Comparison of ENCODE assay signal across 13 cellular contexts in genomic region chr11:698493-699115, GRCh38. TPM values are rescaled to one million over a fixed set of nuclear protein-coding genes. Genes with fewer than 3 reads are reported as not detected.
A peak's percentile ranks its signal among the peaks of the same experiment; 100 is the strongest.
DNase-seq lines count a peak whose midpoint lies in the region; ATAC-seq, FAIRE-seq and TF ChIP-seq lines count a peak whose summit lies in the region.
"Had no signal": no experiment of that assay in that cellular context is flagged by ENCODE, and none has a peak within 500 bp of the region (broad histone marks: within the 10 kb centered on the region; RNA-seq: fewer than 3 reads in every experiment).

No MANE protein-coding gene starts in this region.

- no peak for TF ChIP-seq CTCF in Caco-2 (IDR thresholded peaks at IDR 0.05; ENCODE audit: insufficient read depth in 1 of 2, low read depth in 1 of 2, low read length in 1 of 2, severe bottlenecking in 1 of 2, unreplicated experiment in 1 of 2)
- no peak for TF ChIP-seq CTCF in PC-3 (conservative IDR thresholded peaks at IDR 0.05; ENCODE audit: low read depth, low read length)
- no peak for TF ChIP-seq CTCF in H1 (IDR thresholded peaks at IDR 0.05; ENCODE audit: control extremely low read depth in 1 of 3, insufficient read depth in 1 of 3, low read depth in 1 of 3, low read length in 3 of 3)

- no peak overlapping the region for H4K91ac ChIP-seq in H1 (replicated peaks; ENCODE audit: insufficient read length, low read length)

- H3K4ac ChIP-seq in H1 (replicated peaks; ENCODE audit: insufficient read length, low read depth, low read length), result no peak overlapping the region

- no peak overlapping the region for H3K27ac Mint-ChIP-seq in Caco-2 (ENCODE audit: unreplicated experiment)

- H3K79me2 ChIP-seq in PC-3 (ENCODE audit: low read length) (peaks cover 43% of the 10 kb centered on the region), H1 (ENCODE audit: control insufficient read depth in 1 of 2, insufficient read depth in 2 of 2, low read length in 2 of 2) (peaks cover 5 to 6% of the 10 kb centered on the region in 2 experiments; a peak in 2 of 4 replicates)

- H3K56ac ChIP-seq in H1 (replicated peaks; ENCODE audit: insufficient read length, low read depth, low read length), result no peak overlapping the region

- no peak overlapping the region for H3K14ac ChIP-seq in H1 (ENCODE audit: insufficient read length)

- BruUV-seq in Caco-2 (replicated peaks; lab: Mats Ljungman, UMichigan), result no TSS peak
- BruUV-seq in PC-3 (replicated peaks; lab: Mats Ljungman, UMichigan), result no TSS peak

- H3K9me3 Mint-ChIP-seq in Caco-2 (ENCODE audit: unreplicated experiment), result no peaks in the 10 kb centered on the region

- DNase-seq in Caco-2 (no peak), PC-3 (no peak), H1 (ENCODE audit: low read depth in 1 of 2, low spot score in 2 of 2) (no peak), NCI-H748 (lab: John Stamatoyannopoulos, UW; ENCODE audit: unreplicated experiment) (no peak), T-helper 1 cell (no peak)
- DNase-seq: BE2C, erythroblast, NCI-H1694, NCI-H748 treated with DMSO at 0.1 percent for 48 hours had no signal

- ATAC-seq in PC-3 (no peak), GM18502 (IDR thresholded peaks at IDR 0.05; ENCODE audit: poor library complexity, unreplicated experiment) (no peak), HG03432 (IDR thresholded peaks at IDR 0.05; ENCODE audit: unreplicated experiment) (no peak)

- H3K27ac ChIP-seq in PC-3 (ENCODE audit: low read length) (no peak overlapping the region), H1 (ENCODE audit: low read depth, low read length) (no peak overlapping the region)
- H3K27ac ChIP-seq: KMS-11 had no signal

- WGBS in H1 (ENCODE audit: extremely low coverage in 1 of 2, insufficient coverage in 1 of 2, insufficient read length in 1 of 2, insufficient replicate concordance in 2 of 2, low coverage in 1 of 2, low lambda C conversion rate in 2 of 2, missing lambda C conversion rate in 1 of 2), 2 experiments, result 78% methylated on average over 17 of the region's 17 CpGs; no CpG with 5 or more reads in 1 of the 2 experiments

- H4K5ac ChIP-seq in H1 (ENCODE audit: insufficient read length, low read depth, low read length), result no peak overlapping the region

- H3K27me3 ChIP-seq in Caco-2 (replicated peaks; ENCODE audit: control insufficient read depth, insufficient read depth, low read length) (no peaks in the 10 kb centered on the region), PC-3 (ENCODE audit: low read length) (no peaks in the 10 kb centered on the region), H1 (replicated peaks in 1 of 4; ENCODE audit: control insufficient read depth in 3 of 4, extremely low read depth in 1 of 4, insufficient read depth in 3 of 4, low read length in 3 of 4) (no peaks in the 10 kb centered on the region), skeletal muscle satellite cell (ENCODE audit: control insufficient read depth, insufficient read depth, low read length) (no peaks in the 10 kb centered on the region)
- H3K27me3 ChIP-seq: BE2C had no signal

- no peak overlapping the region for H3K23ac ChIP-seq in H1 (ENCODE audit: insufficient read length)

- H2BK120ac ChIP-seq in H1 (replicated peaks; ENCODE audit: low read depth, low read length), result no peak overlapping the region

- H2AK5ac ChIP-seq in H1 (ENCODE audit: low read depth, low read length), result no peak overlapping the region

- peaks cover 5% of the 10 kb centered on the region; the same call in 1 of the 2 replicates for H3K23me2 ChIP-seq in H1 (ENCODE audit: low read depth, low read length)

- H3K4me1 Mint-ChIP-seq in Caco-2 (ENCODE audit: low read depth, unreplicated experiment), result peaks cover 4% of the 10 kb centered on the region

- H3K27me3 Mint-ChIP-seq in Caco-2 (ENCODE audit: insufficient read depth, unreplicated experiment), result no peaks in the 10 kb centered on the region

- H2BK15ac ChIP-seq in H1 (ENCODE audit: low read length), result no peak overlapping the region; the same call in 1 of the 2 replicates

- H2BK12ac ChIP-seq in H1 (ENCODE audit: low read depth, low read length), result 0 out of 2 replicates have a peak overlapping the region, but pooled peaks have one; percentile 17

- H3K79me1 ChIP-seq in H1 (ENCODE audit: low read depth, low read length), result 0 out of 2 replicates have a peak, but pooled peaks cover 2% of the 10 kb centered on the region

- H3K18ac ChIP-seq in H1 (ENCODE audit: extremely low read depth, low read length), result no peak overlapping the region

- H3K4me2 ChIP-seq in PC-3 (ENCODE audit: low read length), result 0 out of 2 replicates have a peak overlapping the region, but pooled peaks have one; percentile 83
- H3K4me2 ChIP-seq in H1 (ENCODE audit: insufficient read depth in 1 of 2, low read depth in 2 of 2, low read length in 2 of 2), result peak overlapping the region in 1 of 2 experiments; percentile 30; a peak in 1 of 4 replicates
- H3K4me2 ChIP-seq in skeletal muscle satellite cell (ENCODE audit: low read length), result peak overlapping the region; percentile 33
- H3K4me2 ChIP-seq: KMS-11 had no signal

- POLR2A ChIA-PET in Caco-2 (lab: Charles Lee), result interaction anchor here (1.4 kb wide), 1 partner anchor 14 kb away, joined by 3 read pairs; no protein-coding TSS in a partner anchor
- POLR2A ChIA-PET in PC-3 (lab: Charles Lee; ENCODE audit: unreplicated experiment), result no interaction called here
- POLR2A ChIA-PET in H1 (lab: Charles Lee; ENCODE audit: partially characterized antibody), result interaction anchor here (0.6 to 1.9 kb wide), 6 partner anchors 12 to 67 kb away, joined by 3 to 6 read pairs (median 3); partner anchors contain the start of gene TALDO1

- no peak for TF ChIP-seq EP300 in H1 (IDR thresholded peaks at IDR 0.05; ENCODE audit: borderline replicate concordance in 1 of 2, low read depth in 2 of 2, low read length in 2 of 2)

- H3K4me3 ChIP-seq in Caco-2 (ENCODE audit: low read depth, low read length), result no peak overlapping the region
- no peak overlapping the region for H3K4me3 ChIP-seq in PC-3 (ENCODE audit: low read length)
- no peak overlapping the region for H3K4me3 ChIP-seq in H1 (ENCODE audit: extremely low read depth in 1 of 4, insufficient read depth in 2 of 4, low read depth in 3 of 4, low read length in 4 of 4)
- H3K4me3 ChIP-seq in skeletal muscle satellite cell (ENCODE audit: low read length), result no peak overlapping the region

- no peak overlapping the region for H4K8ac ChIP-seq in H1 (ENCODE audit: extremely low read depth, insufficient read depth, low read length)

- no peaks in the 10 kb centered on the region for H3F3A ChIP-seq in PC-3 (ENCODE audit: low read length, unreplicated experiment)

- no peaks in the 10 kb centered on the region for H4K20me1 ChIP-seq in PC-3 (ENCODE audit: low read length)
- H4K20me1 ChIP-seq in H1 (replicated peaks in 1 of 2; ENCODE audit: control insufficient read depth in 1 of 2, insufficient read depth in 2 of 2, low read length in 2 of 2), result peaks cover 3 to 5% of the 10 kb centered on the region in 2 experiments

- no peak overlapping the region; the same call in 1 of the 2 replicates for H2BK5ac ChIP-seq in H1 (ENCODE audit: low read depth, low read length)

- no peak for TF ChIP-seq POLR2A in H1 (IDR thresholded peaks at IDR 0.05; ENCODE audit: control extremely low read depth in 1 of 2, low read depth in 2 of 2, low read length in 2 of 2)

- no peak for TF ChIP-seq RAD21 in H1 (IDR thresholded peaks at IDR 0.05 in 1 of 2, conservative IDR thresholded peaks at IDR 0.05 in 1 of 2; ENCODE audit: low read depth in 2 of 2, low read length in 2 of 2)

- H3K4me1 ChIP-seq in Caco-2, result peaks cover 5% of the 10 kb centered on the region
- H3K4me1 ChIP-seq in PC-3 (ENCODE audit: insufficient read depth, low read length), result peaks cover 37% of the 10 kb centered on the region
- H3K4me1 ChIP-seq in H1 (replicated peaks in 1 of 4; ENCODE audit: control insufficient read depth in 3 of 4, insufficient read depth in 4 of 4, low read length in 3 of 4), result peaks cover 0 to 19% (median 9%) of the 10 kb centered on the region in 4 experiments; a peak in 6 of 7 replicates
- peaks cover 50% of the 10 kb centered on the region for H3K4me1 ChIP-seq in skeletal muscle satellite cell (ENCODE audit: control insufficient read depth, insufficient read depth, low read length)
- H3K4me1 ChIP-seq: BE2C had no signal

- no peak for FAIRE-seq in H1 (lab: Jason Lieb, UNC)

- H2AFZ ChIP-seq in PC-3 (ENCODE audit: low read length) (no peak overlapping the region), H1 (ENCODE audit: low read length) (no peak overlapping the region)

- H3K36me3 ChIP-seq in Caco-2 (ENCODE audit: control insufficient read depth, insufficient read depth, low read length), result peaks cover 7% of the 10 kb centered on the region
- no peaks in the 10 kb centered on the region; the same call in 1 of the 2 replicates for H3K36me3 ChIP-seq in PC-3 (ENCODE audit: low read depth, low read length)
- H3K36me3 ChIP-seq in H1 (ENCODE audit: control insufficient read depth in 2 of 4, insufficient read depth in 4 of 4, low read length in 3 of 4), result no peaks in the 10 kb centered on the region
- peaks cover 17% of the 10 kb centered on the region for H3K36me3 ChIP-seq in skeletal muscle satellite cell (ENCODE audit: insufficient read depth, low read length)
- H3K36me3 ChIP-seq: BE2C had no signal

- H3K4me3 Mint-ChIP-seq in Caco-2 (ENCODE audit: unreplicated experiment), result peak overlapping the region; percentile 15

- H3K9ac ChIP-seq in PC-3 (ENCODE audit: low read length) (no peak overlapping the region), H1 (replicated peaks in 1 of 4; ENCODE audit: extremely low read depth in 1 of 4, low read depth in 3 of 4, low read length in 3 of 4) (no peak overlapping the region), skeletal muscle satellite cell (ENCODE audit: low read depth, low read length) (no peak overlapping the region)
- H3K9ac ChIP-seq: KMS-11 had no signal

- peaks cover 93% of the 10 kb centered on the region for H3K36me3 Mint-ChIP-seq in Caco-2 (ENCODE audit: insufficient read depth, unreplicated experiment)

- intact Hi-C loops in Caco-2 (cut with micrococcal nuclease; ENCODE audit: unreplicated experiment), result loop anchor here (10.0 kb wide), 1 partner anchor 134 kb away; the partner anchor contains the start of genes LMNTD2 and RASSF7
- intact Hi-C loops in PC-3 (cut with micrococcal nuclease), result no loop called here

- H3K9me3 ChIP-seq in Caco-2 (no peaks in the 10 kb centered on the region), PC-3 (ENCODE audit: low read length) (no peaks in the 10 kb centered on the region), H1 (ENCODE audit: insufficient read depth in 2 of 2, low read depth in 1 of 2, low read length in 1 of 2) (peaks cover 0 to 2% of the 10 kb centered on the region in 2 experiments; a peak in 1 of 4 replicates), skeletal muscle satellite cell (replicated peaks; ENCODE audit: low read length) (no peaks in the 10 kb centered on the region)
- H3K9me3 ChIP-seq: BE2C had no signal

- CTCF ChIA-PET in Caco-2 (lab: Charles Lee) (no interaction called here), PC-3 (lab: Charles Lee) (no interaction called here), H1 (lab: Charles Lee; ENCODE audit: partially characterized antibody) (interaction anchor here (0.8 to 4.9 kb wide), 8 partner anchors 7 to 64 kb away, joined by 3 to 37 read pairs (median 3); partner anchors contain the start of gene EPS8L2)

- H2BK20ac ChIP-seq in H1 (ENCODE audit: low read length), result no peak overlapping the region

- no peaks in the 10 kb centered on the region for H3K9me2 ChIP-seq in PC-3 (replicated peaks; ENCODE audit: low read length)

RNA-seq across cellular contexts. Expression of gene TMEM80, which starts 3.0 kb away (rescaled TPM):
- total RNA-seq in Caco-2 (2022) (70.3 and 74.7 TPM in 2 replicates), PC-3 (2014; rRNA removed) (10.8 and 16.2 TPM in 2 replicates)
- 7.3 and 8.0 TPM in 2 replicates for total RNA-seq in H1 (2021; fragmentation: NEBNext Ultra II Directional; extraction: Animal tissue kit (Norgen Biotek cat#: 25700))
- polyA plus RNA-seq in H1 (2011; rRNA removed), result 16.3 and 21.4 TPM in 2 replicates
- 24.0 TPM for polyA plus RNA-seq in H1 (2011; cell fraction: cytosol; rRNA removed)
- polyA plus RNA-seq in H1 (2011; cell fraction: nucleus; rRNA removed), result 32.5 TPM
- polyA plus RNA-seq in H1 (2012, experiment 1 of 2), result 12.5 to 17.4 TPM (median 13.9 TPM) in 4 replicates
- polyA plus RNA-seq in H1 (2012, experiment 2 of 2), result 12.3 TPM
- 12.2 TPM for polyA plus RNA-seq in H1 (2013, experiment 1 of 2)
- 11.8 TPM for polyA plus RNA-seq in H1 (2013, experiment 2 of 2)
- 5.8 and 7.8 TPM in 2 replicates for polyA minus RNA-seq in H1 (2011; rRNA and poly(A)+ RNA removed)
- polyA minus RNA-seq in H1 (2011; cell fraction: cytosol; rRNA and poly(A)+ RNA removed), result 3.7 TPM
- polyA minus RNA-seq in H1 (2011; cell fraction: nucleus; rRNA and poly(A)+ RNA removed), result 10.1 TPM
- 8.1 and 8.4 TPM in 2 replicates for total RNA-seq in skeletal muscle satellite cell (2012; rRNA removed)

RNA-seq across cellular contexts. Expression of gene DEAF1, which starts 3.6 kb away (rescaled TPM):
- total RNA-seq in Caco-2 (2022) (50.6 and 56.6 TPM in 2 replicates), PC-3 (2014; rRNA removed) (31.9 and 42.8 TPM in 2 replicates)
- total RNA-seq in H1 (2021; fragmentation: NEBNext Ultra II Directional; extraction: Animal tissue kit (Norgen Biotek cat#: 25700)), result 53.7 and 58.4 TPM in 2 replicates
- 47.3 and 64.7 TPM in 2 replicates for polyA plus RNA-seq in H1 (2011; rRNA removed)
- polyA plus RNA-seq in H1 (2011; cell fraction: cytosol; rRNA removed), result 56.1 TPM
- polyA plus RNA-seq in H1 (2011; cell fraction: nucleus; rRNA removed), result 53.5 TPM
- 30.0 to 53.4 TPM (median 44.3 TPM) in 4 replicates for polyA plus RNA-seq in H1 (2012, experiment 1 of 2)
- polyA plus RNA-seq in H1 (2012, experiment 2 of 2), result 49.0 TPM
- 21.9 TPM for polyA plus RNA-seq in H1 (2013, experiment 1 of 2)
- polyA plus RNA-seq in H1 (2013, experiment 2 of 2), result 22.9 TPM
- polyA minus RNA-seq in H1 (2011; rRNA and poly(A)+ RNA removed), result 24.3 and 26.2 TPM in 2 replicates
- polyA minus RNA-seq in H1 (2011; cell fraction: cytosol; rRNA and poly(A)+ RNA removed), result 30.0 TPM
- polyA minus RNA-seq in H1 (2011; cell fraction: nucleus; rRNA and poly(A)+ RNA removed), result 31.6 TPM
- 27.9 and 36.0 TPM in 2 replicates for total RNA-seq in skeletal muscle satellite cell (2012; rRNA removed)

RNA-seq across cellular contexts. Expression of gene EPS8L2, which starts 7.4 kb away (rescaled TPM):
- 203 and 224 TPM in 2 replicates for total RNA-seq in Caco-2 (2022)
- total RNA-seq in PC-3 (2014; rRNA removed), result 127 and 200 TPM in 2 replicates
- 38.5 and 44.3 TPM in 2 replicates for total RNA-seq in H1 (2021; fragmentation: NEBNext Ultra II Directional; extraction: Animal tissue kit (Norgen Biotek cat#: 25700))
- polyA plus RNA-seq in H1 (2011; rRNA removed), result 57.0 and 65.3 TPM in 2 replicates
- 62.3 TPM for polyA plus RNA-seq in H1 (2011; cell fraction: cytosol; rRNA removed)
- 176 TPM for polyA plus RNA-seq in H1 (2011; cell fraction: nucleus; rRNA removed)
- 53.1 to 74.7 TPM (median 60.2 TPM) in 4 replicates for polyA plus RNA-seq in H1 (2012, experiment 1 of 2)
- 39.4 TPM for polyA plus RNA-seq in H1 (2012, experiment 2 of 2)
- 35.7 TPM for polyA plus RNA-seq in H1 (2013, experiment 1 of 2)
- 35.5 TPM for polyA plus RNA-seq in H1 (2013, experiment 2 of 2)
- polyA minus RNA-seq in H1 (2011; rRNA and poly(A)+ RNA removed), result 16.3 and 16.5 TPM in 2 replicates
- polyA minus RNA-seq in H1 (2011; cell fraction: cytosol; rRNA and poly(A)+ RNA removed), result 23.9 TPM
- polyA minus RNA-seq in H1 (2011; cell fraction: nucleus; rRNA and poly(A)+ RNA removed), result 34.5 TPM
- 10.4 and 19.4 TPM in 2 replicates for total RNA-seq in skeletal muscle satellite cell (2012; rRNA removed)

RNA-seq across cellular contexts. Expression of gene TALDO1, which starts 48.7 kb away (rescaled TPM):
- total RNA-seq in Caco-2 (2022) (293 and 300 TPM in 2 replicates), PC-3 (2014; rRNA removed) (287 and 326 TPM in 2 replicates)
- total RNA-seq in H1 (2021; fragmentation: NEBNext Ultra II Directional; extraction: Animal tissue kit (Norgen Biotek cat#: 25700)), result 302 and 308 TPM in 2 replicates
- polyA plus RNA-seq in H1 (2011; rRNA removed), result 265 and 293 TPM in 2 replicates
- polyA plus RNA-seq in H1 (2011; cell fraction: cytosol; rRNA removed), result 348 TPM
- polyA plus RNA-seq in H1 (2011; cell fraction: nucleus; rRNA removed), result 319 TPM
- 296 to 332 TPM (median 325 TPM) in 4 replicates for polyA plus RNA-seq in H1 (2012, experiment 1 of 2)
- polyA plus RNA-seq in H1 (2012, experiment 2 of 2), result 421 TPM
- 240 TPM for polyA plus RNA-seq in H1 (2013, experiment 1 of 2)
- 235 TPM for polyA plus RNA-seq in H1 (2013, experiment 2 of 2)
- 114 and 141 TPM in 2 replicates for polyA minus RNA-seq in H1 (2011; rRNA and poly(A)+ RNA removed)
- polyA minus RNA-seq in H1 (2011; cell fraction: cytosol; rRNA and poly(A)+ RNA removed), result 161 TPM
- polyA minus RNA-seq in H1 (2011; cell fraction: nucleus; rRNA and poly(A)+ RNA removed), result 71.4 TPM
- 178 and 201 TPM in 2 replicates for total RNA-seq in skeletal muscle satellite cell (2012; rRNA removed)
